Comparison of ENCODE assay signal across 8 cellular contexts in genomic region chr3:132660056-132660744, GRCh38. TPM values are rescaled to one million over a fixed set of nuclear protein-coding genes. Genes with fewer than 3 reads are reported as not detected.
DNase-seq lines count a peak whose midpoint lies in the region; ATAC-seq, FAIRE-seq and TF ChIP-seq lines count a peak whose summit lies in the region.

Gene UBA5, plus strand, starts transcription at chr3:132660329. Its CDS starts 209 bp downstream, at chr3:132660538.

- H3K36me3 Mint-ChIP-seq in CD4-positive, CD25-positive, alpha-beta regulatory T cell, result peaks cover 8% of the 10 kb centered on the region
- no peaks in the 10 kb centered on the region for H3K36me3 Mint-ChIP-seq in mesothelial cell of epicardium

- H3K4me1 ChIP-seq in CD4-positive, CD25-positive, alpha-beta regulatory T cell (ENCODE audit: control insufficient read depth, insufficient read depth, low read length, poor library complexity, severe bottlenecking), result peaks cover 38% of the 10 kb centered on the region

- DNase-seq in CD4-positive, CD25-positive, alpha-beta regulatory T cell, result peak; percentile 61 to 87 (median 76)
- peak; percentile 71 for DNase-seq in GM19239 (ENCODE audit: insufficient read length, low spot score)
- DNase-seq in NOMO-1 (lab: John Stamatoyannopoulos, UW; ENCODE audit: unreplicated experiment in 2 of 2), result peak; percentile 80 to 85
- peak; percentile 33 for DNase-seq in activated CD8-positive, alpha-beta memory T cell treated with anti-CD3 and anti-CD28 coated beads, Interleukin-2, amount 50 U/mL, for 24 hours (ENCODE audit: extremely low read depth)
- peak in 1 of 2 experiments; percentile 65 for DNase-seq in mesothelial cell of epicardium (ENCODE audit: low spot score in 2 of 2, unreplicated experiment in 2 of 2)
- peak; percentile 24 to 36 for DNase-seq in stimulated activated CD8-positive, alpha-beta memory T cell treated with anti-CD3 and anti-CD28 coated beads, Interleukin-2, amount 100 ng/mL, for 1 hour (ENCODE audit: low read depth in 2 of 2)

- H3K9me3 ChIP-seq in CD4-positive, CD25-positive, alpha-beta regulatory T cell (ENCODE audit: control insufficient read depth in 2 of 2, low read length in 2 of 2), result no peaks in the 10 kb centered on the region

- ATAC-seq in CD4-positive, CD25-positive, alpha-beta regulatory T cell (ENCODE audit: low read depth in 2 of 2), result peak; percentile 82 to 84
- ATAC-seq in HG03439 (IDR thresholded peaks at IDR 0.05; ENCODE audit: unreplicated experiment), result peak; percentile 75

- peak within 1 kb of the TSS; percentile 97 to 100 (median 98) for H3K4me3 Mint-ChIP-seq in CD4-positive, CD25-positive, alpha-beta regulatory T cell
- peak within 1 kb of the TSS; percentile 95 for H3K4me3 Mint-ChIP-seq in mesothelial cell of epicardium

- peak within 1 kb of the TSS; percentile 97 to 98 (median 98) for H3K27ac Mint-ChIP-seq in CD4-positive, CD25-positive, alpha-beta regulatory T cell
- peak within 1 kb of the TSS; percentile 94 for H3K27ac Mint-ChIP-seq in mesothelial cell of epicardium

- no peaks in the 10 kb centered on the region for H3K9me3 Mint-ChIP-seq in CD4-positive, CD25-positive, alpha-beta regulatory T cell
- H3K9me3 Mint-ChIP-seq in mesothelial cell of epicardium, result no peaks in the 10 kb centered on the region

- TF ChIP-seq CTCF in mesothelial cell of epicardium (IDR thresholded peaks at IDR 0.05; ENCODE audit: unreplicated experiment), result no peak

- FAIRE-seq in GM19239 (lab: Jason Lieb, UNC), result no peak

- H3K27me3 ChIP-seq in CD4-positive, CD25-positive, alpha-beta regulatory T cell (ENCODE audit: control insufficient read depth, insufficient read depth, low read length), result no peaks in the 10 kb centered on the region

- H3K4me1 Mint-ChIP-seq in CD4-positive, CD25-positive, alpha-beta regulatory T cell, result peaks cover 49 to 74% (median 53%) of the 10 kb centered on the region in 4 donors
- peaks cover 27% of the 10 kb centered on the region for H3K4me1 Mint-ChIP-seq in mesothelial cell of epicardium

- H3K27me3 Mint-ChIP-seq in CD4-positive, CD25-positive, alpha-beta regulatory T cell, result no peaks in the 10 kb centered on the region
- no peaks in the 10 kb centered on the region for H3K27me3 Mint-ChIP-seq in mesothelial cell of epicardium (ENCODE audit: low read depth)

- H3K36me3 ChIP-seq in CD4-positive, CD25-positive, alpha-beta regulatory T cell (ENCODE audit: control insufficient read depth, insufficient read depth, low read length), result no peaks in the 10 kb centered on the region

- H3K4me3 ChIP-seq in CD4-positive, CD25-positive, alpha-beta regulatory T cell (ENCODE audit: low read depth, low read length), result peak within 1 kb of the TSS; percentile 96

- in situ Hi-C loops in endometrial microvascular endothelial cells (cut with HindIII; ENCODE audit: inconsistent ontology term, low pct_unique_long_range_greater_than_20kb, low sequenced_read_pairs), result no loop called here

- H3K27ac ChIP-seq in CD4-positive, CD25-positive, alpha-beta regulatory T cell (ENCODE audit: insufficient read depth, low read length, poor library complexity, severe bottlenecking), result peak within 1 kb of the TSS; percentile 71

RNA-seq across cellular contexts. Expression of gene UBA5, which starts in this region (rescaled TPM):
- total RNA-seq in CD4-positive, CD25-positive, alpha-beta regulatory T cell, result 20.7 TPM
- 10 to 100 TPM; 25.2 to 34.4 (median 30.0) TPM for polyA plus RNA-seq in CD4-positive, CD25-positive, alpha-beta regulatory T cell
- total RNA-seq in endometrial microvascular endothelial cells (ENCODE audit: inconsistent ontology term), result 26.1 TPM
- total RNA-seq in mesothelial cell of epicardium, result 37.4 to 42.2 TPM (median 37.9 TPM) in 3 replicates
